In genomic region chr1:63928197-63929105, GRCh38 we compare ENCODE assay signal across 20 cellular contexts.
DNase-seq lines count a peak whose midpoint lies in the region; ATAC-seq and TF ChIP-seq lines count a peak whose summit lies in the region.
"Had no signal": no experiment of that assay in that cellular context is flagged by ENCODE, and none has a peak within 500 bp of the region (broad histone marks: within the 10 kb centered on the region; RNA-seq: fewer than 3 reads in every experiment).

No MANE protein-coding gene starts in this region.

- CTCF ChIA-PET in Panc1 (lab: Charles Lee), result no interaction called here

- H3K4me3 ChIP-seq in Panc1 (ENCODE audit: low read depth in 2 of 2, low read length in 2 of 2) (no peak overlapping the region), heart right ventricle (no peak overlapping the region), tibial artery (no peak overlapping the region), H7 (ENCODE audit: insufficient read depth, low read depth, low read length) (no peak overlapping the region)
- H3K4me3 ChIP-seq: gastroesophageal sphincter, PC-9, testis had no signal

- no peaks in the 10 kb centered on the region for H3K27me3 ChIP-seq in Panc1 (ENCODE audit: control insufficient read depth, insufficient read depth, low read length)
- no peaks in the 10 kb centered on the region for H3K27me3 ChIP-seq in heart right ventricle
- H3K27me3 ChIP-seq in tibial artery, result no peaks in the 10 kb centered on the region
- H3K27me3 ChIP-seq in H7 (ENCODE audit: control insufficient read depth, insufficient read depth, low read length), result no peaks in the 10 kb centered on the region
- H3K27me3 ChIP-seq: gastroesophageal sphincter, testis had no signal

- no peak for DNase-seq in Panc1 (ENCODE audit: low read depth, low spot score)
- DNase-seq in heart right ventricle, result peak in 1 of 2 donors; percentile 60
- DNase-seq in tibial artery, result peak; percentile 57 to 88
- no peak for DNase-seq in H7
- DNase-seq: activated CD4-positive, alpha-beta memory T cell treated with anti-CD3 and anti-CD28 coated beads, Interleukin-2, amount 10 ng/mL, durations not matched to agents 7 days and 5 days; activated T-cell treated with anti-CD3 and anti-CD28 coated beads, Interleukin-2, amount 50 U/mL, for 72 hours; C1 segment of cervical spinal cord; GOT3; immature natural killer cell; MM.1S; NCI-H1694 treated with DMSO at 0.1 percent for 48 hours; NCI-H524 treated with DMSO at 0.1 percent for 48 hours; PC-9; SW 1271; testis had no signal

- H3K4me1 ChIP-seq in Panc1 (ENCODE audit: control insufficient read depth, insufficient read depth, low read length) (peaks cover 10% of the 10 kb centered on the region), heart right ventricle (peaks cover 6 to 60% (median 24%) of the 10 kb centered on the region in 9 donors), tibial artery (peaks cover 0 to 63% (median 26%) of the 10 kb centered on the region in 4 donors)

- H3K36me3 Mint-ChIP-seq in nephron (ENCODE audit: low read depth), result no peaks in the 10 kb centered on the region
- H3K36me3 Mint-ChIP-seq: immature natural killer cell had no signal

- H3K27ac ChIP-seq in Panc1 (ENCODE audit: low read length) (peak overlapping the region; percentile 36), heart right ventricle (peak overlapping the region; percentile 51 to 93 (median 84)), tibial artery (peak overlapping the region; percentile 80)
- H3K27ac ChIP-seq: gastroesophageal sphincter, PC-9, testis had no signal

- intact Hi-C loops in Panc1 (cut with micrococcal nuclease; ENCODE audit: unreplicated experiment) (no loop called here), heart right ventricle (cut with DNase I) (loop anchor here in 5 of 10 donors (10.0 kb wide), 4 partner anchors 134 to 234 kb away; partner anchors contain the start of gene ROR1 (in 1 of the 5)), tibial artery (cut with DNase I; ENCODE audit: low total_unique reads) (no loop called here)

- BruUV-seq in Panc1 (replicated peaks; lab: Mats Ljungman, UMichigan), result no TSS peak

- in situ Hi-C loops in Panc1 (cut with HindIII; ENCODE audit: low pct_unique_long_range_greater_than_20kb, low sequenced_read_pairs), result no loop called here

- H3K27me3 Mint-ChIP-seq in nephron (ENCODE audit: low read depth), result no peaks in the 10 kb centered on the region
- H3K27me3 Mint-ChIP-seq: activated CD4-positive, alpha-beta memory T cell treated with anti-CD3 and anti-CD28 coated beads, Interleukin-2, amount 10 ng/mL, durations not matched to agents 7 days and 5 days had no signal

- H3K9me3 ChIP-seq in Panc1 (ENCODE audit: control insufficient read depth, insufficient read depth, low read depth, low read length) (no peaks in the 10 kb centered on the region), heart right ventricle (no peaks in the 10 kb centered on the region), tibial artery (no peaks in the 10 kb centered on the region)
- H3K9me3 ChIP-seq: gastroesophageal sphincter, testis had no signal

- TF ChIP-seq CTCF in Panc1 (IDR thresholded peaks at IDR 0.05) (no peak), heart right ventricle (IDR thresholded peaks at IDR 0.05) (no peak), nephron (IDR thresholded peaks at IDR 0.05; ENCODE audit: unreplicated experiment in 3 of 3) (no peak), tibial artery (IDR thresholded peaks at IDR 0.05) (no peak)

- peaks cover 2% of the 10 kb centered on the region for H3K9me3 Mint-ChIP-seq in nephron
- H3K9me3 Mint-ChIP-seq: activated CD4-positive, alpha-beta memory T cell treated with anti-CD3 and anti-CD28 coated beads, Interleukin-2, amount 10 ng/mL, durations not matched to agents 7 days and 5 days; activated T-cell treated with anti-CD3 and anti-CD28 coated beads, Interleukin-2, amount 50 U/mL, for 72 hours; central memory CD8-positive, alpha-beta T cell; immature natural killer cell had no signal

- peaks cover 29% of the 10 kb centered on the region for H3K4me1 Mint-ChIP-seq in nephron
- H3K4me1 Mint-ChIP-seq: activated CD4-positive, alpha-beta memory T cell treated with anti-CD3 and anti-CD28 coated beads, Interleukin-2, amount 10 ng/mL, durations not matched to agents 7 days and 5 days; central memory CD8-positive, alpha-beta T cell; immature natural killer cell had no signal

- H3K4me3 Mint-ChIP-seq in nephron, result no peak overlapping the region
- H3K4me3 Mint-ChIP-seq: activated CD4-positive, alpha-beta memory T cell treated with anti-CD3 and anti-CD28 coated beads, Interleukin-2, amount 10 ng/mL, durations not matched to agents 7 days and 5 days; activated T-cell treated with anti-CD3 and anti-CD28 coated beads, Interleukin-2, amount 50 U/mL, for 72 hours; central memory CD8-positive, alpha-beta T cell; immature natural killer cell had no signal

- no peaks in the 10 kb centered on the region for H3K36me3 ChIP-seq in Panc1 (ENCODE audit: control insufficient read depth, insufficient read depth, low read length)
- no peaks in the 10 kb centered on the region for H3K36me3 ChIP-seq in heart right ventricle
- no peaks in the 10 kb centered on the region for H3K36me3 ChIP-seq in tibial artery
- H3K36me3 ChIP-seq in H7 (replicated peaks; ENCODE audit: control insufficient read depth, insufficient read depth, low read length), result no peaks in the 10 kb centered on the region
- H3K36me3 ChIP-seq: gastroesophageal sphincter had no signal

- H3K27ac Mint-ChIP-seq in nephron, result peak overlapping the region in 2 of 3 experiments; percentile 19 to 80
- H3K27ac Mint-ChIP-seq: activated CD4-positive, alpha-beta memory T cell treated with anti-CD3 and anti-CD28 coated beads, Interleukin-2, amount 10 ng/mL, durations not matched to agents 7 days and 5 days; activated T-cell treated with anti-CD3 and anti-CD28 coated beads, Interleukin-2, amount 50 U/mL, for 72 hours; immature natural killer cell had no signal

- POLR2A ChIA-PET in Panc1 (lab: Charles Lee), result no interaction called here

- 0 out of 2 replicates have a peak, but pooled peaks have one; percentile 39 for ATAC-seq in Panc1
- ATAC-seq in heart right ventricle, result peak; percentile 78 to 98 (median 94)
- no peak for ATAC-seq in GM21717 (IDR thresholded peaks at IDR 0.05; ENCODE audit: unreplicated experiment)
- ATAC-seq in GM18520 (IDR thresholded peaks at IDR 0.05; ENCODE audit: unreplicated experiment), result no peak
- ATAC-seq: activated T-cell treated with anti-CD3 and anti-CD28 coated beads, Interleukin-2, amount 50 U/mL, for 72 hours; gastroesophageal sphincter had no signal

- 37 to 53% methylated on average over 7 of the region's 7 CpGs for WGBS in heart right ventricle, 2 donors

Comparison
In these comparisons a context has a peak if more than half of its experiments do, and no peak if none do; other contexts are left out.
1. ATAC-seq: peak in Panc1 (single experiment) and heart right ventricle (8 of 8); none in GM21717 (single experiment) and GM18520 (single experiment).
2. DNase-seq: peak in tibial artery (2 of 2); none in Panc1 (single experiment) and H7 (single experiment).
3. Peak in every context shown above with its lines, with median percentiles within 50 percentile points of each other: H3K27ac ChIP-seq.